In genomic region chr6:145629478-145629877, GRCh38 we compare ENCODE assay signal across 16 cellular contexts.
"Had no signal": no experiment of that assay in that cellular context is flagged by ENCODE, and none has a peak within 500 bp of the region (broad histone marks: within the 10 kb centered on the region; RNA-seq: fewer than 3 reads in every experiment).

No MANE protein-coding gene starts in this region.

- H3K4me3 Mint-ChIP-seq: naive thymus-derived CD4-positive, alpha-beta T cell; nephron; stimulated activated memory B cell treated with anti-CD40 and anti-IgM and Interleukin-4, amounts not matched to agents 10 μg/mL and 1 μg/mL and 100 μg/mL, for 72 hours; type B pancreatic cell had no signal

- H3K9me3 Mint-ChIP-seq: naive thymus-derived CD4-positive, alpha-beta T cell; nephron; stimulated activated memory B cell treated with anti-CD40 and anti-IgM and Interleukin-4, amounts not matched to agents 10 μg/mL and 1 μg/mL and 100 μg/mL, for 72 hours; type B pancreatic cell had no signal

- H3K27me3 Mint-ChIP-seq: naive thymus-derived CD4-positive, alpha-beta T cell; stimulated activated memory B cell treated with anti-CD40 and anti-IgM and Interleukin-4, amounts not matched to agents 10 μg/mL and 1 μg/mL and 100 μg/mL, for 72 hours had no signal

- H3K27ac Mint-ChIP-seq: naive thymus-derived CD4-positive, alpha-beta T cell; nephron; stimulated activated memory B cell treated with anti-CD40 and anti-IgM and Interleukin-4, amounts not matched to agents 10 μg/mL and 1 μg/mL and 100 μg/mL, for 72 hours; type B pancreatic cell had no signal

- H3K4me1 Mint-ChIP-seq: nephron had no signal

- ATAC-seq: left lobe of liver; naive thymus-derived CD4-positive, alpha-beta T cell; right cardiac atrium; stimulated activated memory B cell treated with anti-CD40 and anti-IgM and Interleukin-4, amounts not matched to agents 10 μg/mL and 1 μg/mL and 100 μg/mL, for 72 hours; stimulated activated naive CD8-positive, alpha-beta T cell treated with anti-CD3 and anti-CD28 coated beads, Interleukin-15, Interleukin-2, amounts not matched to agents 100 U/mL and 50 U/mL, for 24 hours had no signal

- DNase-seq: effector CD4-positive, alpha-beta T cell; kidney; mesenchymal stem cell; midbrain; naive thymus-derived CD4-positive, alpha-beta T cell; right cardiac atrium; spleen; stimulated activated CD4-positive, alpha-beta T cell treated with anti-CD3 and anti-CD28 coated beads, Interleukin-4, amount 100 ng/mL, for 4 hours; stimulated activated naive CD8-positive, alpha-beta T cell treated with anti-CD3 and anti-CD28 coated beads, Interleukin-15, Interleukin-2, amounts not matched to agents 100 U/mL and 50 U/mL, for 24 hours; substantia nigra; testis; tibial artery had no signal
